10 cellular contexts compared by ENCODE assay signal in genomic region chr2:219505585-219505984, GRCh38. TPM values are rescaled to one million over a fixed set of nuclear protein-coding genes. Genes with fewer than 3 reads are reported as not detected.
"Had no signal": no experiment of that assay in that cellular context is flagged by ENCODE, and none has a peak within 500 bp of the region (broad histone marks: within the 10 kb centered on the region; RNA-seq: fewer than 3 reads in every experiment).

No MANE protein-coding gene starts in this region.

- H3K9ac ChIP-seq: GM23248 had no signal

- H3K4me3 Mint-ChIP-seq: H9, HFFc6 had no signal

- H3K9me3 Mint-ChIP-seq: H9, HFFc6 had no signal

- H3K27ac ChIP-seq: GM23248 had no signal

- ATAC-seq: HCT116 had no signal

- H3K4me3 ChIP-seq: GM23248, HAP-1 had no signal

- H3K9me3 ChIP-seq: HAP-1 had no signal

- DNase-seq: GM23248, GOT3, H7, H9, HCEC 1CT, HFFc6 had no signal

- FAIRE-seq: H54 had no signal

- H2AFZ ChIP-seq: GM23248 had no signal

- H3K27ac Mint-ChIP-seq: HFFc6 had no signal

RNA-seq across cellular contexts. Expression of gene ASIC4, which starts 8.7 kb away (rescaled TPM):
- total RNA-seq: H4 had no signal
- polyA plus RNA-seq: GM23248 had no signal
